In the genomic region with DNA sequence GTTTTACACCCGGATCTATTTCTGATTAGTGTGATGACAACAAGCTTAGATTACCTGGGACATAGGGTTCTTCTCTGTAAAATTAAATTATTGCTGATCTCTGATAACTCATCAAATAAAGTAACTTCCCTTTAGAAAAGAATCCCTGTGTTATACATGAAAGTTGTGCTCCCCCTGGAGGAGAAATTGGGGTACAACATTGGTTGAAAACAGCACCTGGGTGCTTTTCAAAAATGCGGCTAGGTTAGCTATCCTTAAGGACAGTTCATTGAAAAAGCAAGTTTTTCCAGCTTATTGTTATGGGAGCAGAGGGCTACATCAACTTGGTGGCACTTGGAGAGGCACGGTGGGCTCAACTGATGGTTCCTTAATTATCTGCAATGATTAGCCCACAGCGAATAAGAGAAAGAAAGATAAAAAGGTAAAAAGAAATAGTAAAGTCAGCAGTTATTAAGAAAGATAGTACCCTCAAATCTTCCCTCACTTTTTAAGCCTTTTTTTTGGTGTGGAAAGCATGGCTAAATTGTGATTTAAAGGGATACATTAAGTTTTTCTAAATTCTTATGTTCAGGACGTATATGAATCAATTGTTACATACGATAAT, we compare ENCODE assay signal across 9 cellular contexts.
DNase-seq lines count a peak whose midpoint lies in the region; ATAC-seq and TF ChIP-seq lines count a peak whose summit lies in the region.
"Had no signal": no experiment of that assay in that cellular context is flagged by ENCODE, and none has a peak within 500 bp of the region (broad histone marks: within the 10 kb centered on the region; RNA-seq: fewer than 3 reads in every experiment).

No MANE protein-coding gene starts in this region.

- TF ChIP-seq EP300 in upper lobe of left lung (IDR thresholded peaks at IDR 0.05), result no peak

- TF ChIP-seq CTCF in BE2C (IDR thresholded peaks at IDR 0.05; ENCODE audit: low read depth, low read length) (peak; percentile 85), GM12864 (IDR thresholded peaks at IDR 0.05; ENCODE audit: low read depth, low read length, missing control alignments) (peak; percentile 75), ascending aorta (IDR thresholded peaks at IDR 0.05) (peak in 2 of 3 experiments; percentile 30 to 51), kidney epithelial cell (IDR thresholded peaks at IDR 0.05; ENCODE audit: insufficient read depth, low read length, poor library complexity, severe bottlenecking) (peak; percentile 80), upper lobe of left lung (IDR thresholded peaks at IDR 0.05) (peak; percentile 15 to 63 (median 52))

- no peaks in the 10 kb centered on the region for H3K4me1 ChIP-seq in BE2C
- no peaks in the 10 kb centered on the region for H3K4me1 ChIP-seq in ascending aorta
- H3K4me1 ChIP-seq in upper lobe of left lung, result no peaks in the 10 kb centered on the region

- WGBS in upper lobe of left lung, 2 donors, result 32 to 39% methylated on average over 6 of the region's 6 CpGs

- no peak overlapping the region for H3K4me3 ChIP-seq in BE2C (ENCODE audit: low read depth, low read length)
- H3K4me3 ChIP-seq in GM12864 (ENCODE audit: low read depth, low read length), result no peak overlapping the region
- H3K4me3 ChIP-seq in ascending aorta, result no peak overlapping the region
- no peak overlapping the region for H3K4me3 ChIP-seq in kidney epithelial cell (ENCODE audit: low read depth, low read length)
- H3K4me3 ChIP-seq in upper lobe of left lung, result no peak overlapping the region

- peak; percentile 53 for DNase-seq in BE2C
- DNase-seq in GM12864 (ENCODE audit: low read depth), result no peak
- peak; percentile 8 for DNase-seq in NCI-H2227 treated with DMSO at 0.1 percent for 48 hours (lab: John Stamatoyannopoulos, UW)
- no peak for DNase-seq in ascending aorta (ENCODE audit: low spot score in 2 of 2)
- DNase-seq in kidney epithelial cell (ENCODE audit: low read depth), result no peak
- DNase-seq in upper lobe of left lung, result no peak
- no peak for DNase-seq in activated CD8-positive, alpha-beta memory T cell treated with anti-CD3 and anti-CD28 coated beads, Interleukin-2, amount 50 U/mL, for 48 hours
- DNase-seq: naive B cell had no signal

- H3K36me3 ChIP-seq in BE2C, result no peaks in the 10 kb centered on the region
- H3K36me3 ChIP-seq in ascending aorta, result no peaks in the 10 kb centered on the region
- H3K36me3 ChIP-seq in kidney epithelial cell (ENCODE audit: control insufficient read depth, insufficient read depth, low read length), result no peaks in the 10 kb centered on the region
- no peaks in the 10 kb centered on the region for H3K36me3 ChIP-seq in upper lobe of left lung

- H3K27ac ChIP-seq in ascending aorta (no peak overlapping the region), upper lobe of left lung (no peak overlapping the region)

- H3K9me3 ChIP-seq in BE2C (no peaks in the 10 kb centered on the region), ascending aorta (no peaks in the 10 kb centered on the region), upper lobe of left lung (no peaks in the 10 kb centered on the region)

- no peak for TF ChIP-seq POLR2A in upper lobe of left lung (IDR thresholded peaks at IDR 0.05)

- intact Hi-C loops in ascending aorta (cut with DNase I), result no loop called here

- peak; percentile 83 for ATAC-seq in HG02885 (IDR thresholded peaks at IDR 0.05; ENCODE audit: poor library complexity, unreplicated experiment)
- ATAC-seq in upper lobe of left lung (ENCODE audit: low FRiP score in 2 of 2), result peak in 1 of 2 donors; percentile 50

- H3K27me3 ChIP-seq in BE2C (no peaks in the 10 kb centered on the region), ascending aorta (no peaks in the 10 kb centered on the region), kidney epithelial cell (ENCODE audit: control insufficient read depth, insufficient read depth, low read length) (peaks cover 3% of the 10 kb centered on the region), upper lobe of left lung (no peaks in the 10 kb centered on the region)

Comparison
In these comparisons a context has a peak if more than half of its experiments do, and no peak if none do; other contexts are left out.
1. DNase-seq: peak in BE2C (single experiment) and NCI-H2227 treated with DMSO at 0.1 percent for 48 hours (single experiment); none in GM12864 (single experiment), ascending aorta (0 of 2), kidney epithelial cell (single experiment), upper lobe of left lung (0 of 2) and activated CD8-positive, alpha-beta memory T cell treated with anti-CD3 and anti-CD28 coated beads, Interleukin-2, amount 50 U/mL, for 48 hours (single experiment).
2. Peak in every context shown above with its lines, with median percentiles within 50 percentile points of each other: CTCF ChIP-seq.